18 cellular contexts compared by ENCODE assay signal in genomic region chr12:112374166-112374740, GRCh38. TPM values are rescaled to one million over a fixed set of nuclear protein-coding genes. Genes with fewer than 3 reads are reported as not detected.
DNase-seq lines count a peak whose midpoint lies in the region; ATAC-seq, FAIRE-seq and TF ChIP-seq lines count a peak whose summit lies in the region.
"Had no signal": no experiment of that assay in that cellular context is flagged by ENCODE, and none has a peak within 500 bp of the region (broad histone marks: within the 10 kb centered on the region; RNA-seq: fewer than 3 reads in every experiment).

No MANE protein-coding gene starts in this region.

- DNase-seq in right atrium auricular region (ENCODE audit: low spot score) = peak; percentile 5
- no peak for DNase-seq in Right ventricle myocardium inferior (ENCODE audit: missing footprints)
- no peak for DNase-seq in chondrocyte (ENCODE audit: low spot score)
- DNase-seq in progenitor cell of endocrine pancreas (ENCODE audit: low spot score, unreplicated experiment) = no peak
- no peak for DNase-seq in sigmoid colon
- DNase-seq in HTR-8/SVneo (ENCODE audit: insufficient read length, low spot score) = no peak
- DNase-seq: AML-193; Caco-2; CD4-positive, alpha-beta T cell; DMS79; GDM1 had no signal

- H3K4me1 ChIP-seq in right atrium auricular region = peaks cover 0 to 5% of the 10 kb centered on the region in 2 donors
- H3K4me1 ChIP-seq in sigmoid colon = peaks cover 0 to 27% (median 18%) of the 10 kb centered on the region in 4 donors

- H3K36me3 ChIP-seq in right atrium auricular region = no peaks in the 10 kb centered on the region
- H3K36me3 ChIP-seq in sigmoid colon = no peaks in the 10 kb centered on the region

- no peak for TF ChIP-seq EP300 in sigmoid colon (IDR thresholded peaks at IDR 0.05)

- no peak overlapping the region for H3K4me3 ChIP-seq in right atrium auricular region
- H3K4me3 ChIP-seq in sigmoid colon = no peak overlapping the region
- H3K4me3 ChIP-seq: A549, GM23338 had no signal

- H3K4me3 Mint-ChIP-seq in chondrocyte (ENCODE audit: unreplicated experiment) (no peak overlapping the region), progenitor cell of endocrine pancreas (ENCODE audit: low read depth) (no peak overlapping the region)
- H3K4me3 Mint-ChIP-seq: CD4-positive, alpha-beta T cell; GM23338 had no signal

- no peak for TF ChIP-seq CTCF in right atrium auricular region (IDR thresholded peaks at IDR 0.05)
- no peak for TF ChIP-seq CTCF in chondrocyte (IDR thresholded peaks at IDR 0.05)
- no peak for TF ChIP-seq CTCF in progenitor cell of endocrine pancreas (IDR thresholded peaks at IDR 0.05; ENCODE audit: unreplicated experiment)
- TF ChIP-seq CTCF in sigmoid colon (IDR thresholded peaks at IDR 0.05) = no peak

- H3K9me3 Mint-ChIP-seq in chondrocyte (ENCODE audit: low read depth) (peaks cover 5% of the 10 kb centered on the region), progenitor cell of endocrine pancreas (ENCODE audit: low read depth) (peaks cover 6% of the 10 kb centered on the region)
- H3K9me3 Mint-ChIP-seq: CD4-positive, alpha-beta T cell; GM23338 had no signal

- peak overlapping the region; percentile 34 for H3K27ac Mint-ChIP-seq in chondrocyte (ENCODE audit: unreplicated experiment)
- H3K27ac Mint-ChIP-seq in progenitor cell of endocrine pancreas = peak overlapping the region; percentile 78
- H3K27ac Mint-ChIP-seq: CD4-positive, alpha-beta T cell; GM23338 had no signal

- WGBS in sigmoid colon, 2 donors = 90 to 91% methylated on average over 3 of the region's 3 CpGs

- ATAC-seq in Right ventricle myocardium inferior = no peak
- ATAC-seq in GM18505 (IDR thresholded peaks at IDR 0.05; ENCODE audit: unreplicated experiment) = no peak
- ATAC-seq: A549, GM23338, HCT116 had no signal

- TF ChIP-seq POLR2A in sigmoid colon (IDR thresholded peaks at IDR 0.05) (no peak), GM18505 (IDR thresholded peaks at IDR 0.05; ENCODE audit: borderline replicate concordance, extremely low read depth, insufficient read depth, insufficient read length) (no peak)

- peaks cover 40% of the 10 kb centered on the region for H3K4me1 Mint-ChIP-seq in chondrocyte (ENCODE audit: low read depth)
- peaks cover 14% of the 10 kb centered on the region for H3K4me1 Mint-ChIP-seq in progenitor cell of endocrine pancreas (ENCODE audit: low read depth)

- intact Hi-C loops in Right ventricle myocardium inferior (cut with DNase I) = no loop called here
- intact Hi-C loops in sigmoid colon (cut with DNase I) = no loop called here

- H3K9me3 ChIP-seq in right atrium auricular region (no peaks in the 10 kb centered on the region), sigmoid colon (no peaks in the 10 kb centered on the region)
- H3K9me3 ChIP-seq: Caco-2 had no signal

- H3K27ac ChIP-seq in right atrium auricular region (no peak overlapping the region), sigmoid colon (no peak overlapping the region)
- H3K27ac ChIP-seq: A549, C4-2B had no signal

- no peaks in the 10 kb centered on the region for H3K27me3 Mint-ChIP-seq in chondrocyte (ENCODE audit: low read depth)
- no peaks in the 10 kb centered on the region for H3K27me3 Mint-ChIP-seq in progenitor cell of endocrine pancreas
- H3K27me3 Mint-ChIP-seq: CD4-positive, alpha-beta T cell had no signal

- H3K27me3 ChIP-seq in right atrium auricular region = no peaks in the 10 kb centered on the region
- H3K27me3 ChIP-seq in sigmoid colon = no peaks in the 10 kb centered on the region

- H3K36me3 Mint-ChIP-seq in chondrocyte (ENCODE audit: low read depth) = no peaks in the 10 kb centered on the region
- H3K36me3 Mint-ChIP-seq in progenitor cell of endocrine pancreas (ENCODE audit: insufficient read depth) = peaks cover 7% of the 10 kb centered on the region

- FAIRE-seq in HTR-8/SVneo (lab: Jason Lieb, UNC) = no peak
- FAIRE-seq: A549, GM12892, H54 had no signal

RNA-seq across cellular contexts. Expression of gene HECTD4, which starts 8.0 kb away (rescaled TPM):
- total RNA-seq in right atrium auricular region (10 to 100 TPM; 14.8 to 16.5 TPM), Right ventricle myocardium inferior (22.6 TPM), chondrocyte (40.7 to 57.0 TPM (median 42.7 TPM) in 3 replicates), progenitor cell of endocrine pancreas (86.7 and 88.8 TPM in 2 replicates), sigmoid colon (10 to 100 TPM; 26.0 to 64.8 (median 37.0) TPM)
- 10 to 100 TPM in 1 of 3 donors, 1 to 10 TPM in 2; 5.4 to 11.5 (median 7.6) TPM for polyA plus RNA-seq in sigmoid colon

RNA-seq across cellular contexts. Expression of gene RPL6, which starts 35.2 kb away (rescaled TPM):
- total RNA-seq in right atrium auricular region = 100 to 1,000 TPM; 700 to 967 TPM
- total RNA-seq in Right ventricle myocardium inferior = 646 TPM
- 896 to 952 TPM (median 905 TPM) in 3 replicates for total RNA-seq in chondrocyte
- total RNA-seq in progenitor cell of endocrine pancreas = 1,626 and 1,651 TPM in 2 replicates
- 1,000 to 10,000 TPM; 1,578 to 2,161 (median 1,920) TPM for total RNA-seq in sigmoid colon
- 1,000 to 10,000 TPM; 1,795 to 2,662 (median 1,962) TPM for polyA plus RNA-seq in sigmoid colon

RNA-seq across cellular contexts. Expression of gene PTPN11, which starts 44.5 kb away (rescaled TPM):
- total RNA-seq in right atrium auricular region (10 to 100 TPM; 70.8 to 97.9 TPM), Right ventricle myocardium inferior (114 TPM), chondrocyte (114 to 141 TPM (median 139 TPM) in 3 replicates), progenitor cell of endocrine pancreas (73.8 and 77.3 TPM in 2 replicates), sigmoid colon (100 to 1,000 TPM in 1 of 4 donors, 10 to 100 TPM in 3; 81.6 to 111 (median 94.7) TPM)
- 10 to 100 TPM; 30.3 to 33.6 (median 31.4) TPM for polyA plus RNA-seq in sigmoid colon
